Comparison of ENCODE assay signal across 1 cellular context in the genomic region with DNA sequence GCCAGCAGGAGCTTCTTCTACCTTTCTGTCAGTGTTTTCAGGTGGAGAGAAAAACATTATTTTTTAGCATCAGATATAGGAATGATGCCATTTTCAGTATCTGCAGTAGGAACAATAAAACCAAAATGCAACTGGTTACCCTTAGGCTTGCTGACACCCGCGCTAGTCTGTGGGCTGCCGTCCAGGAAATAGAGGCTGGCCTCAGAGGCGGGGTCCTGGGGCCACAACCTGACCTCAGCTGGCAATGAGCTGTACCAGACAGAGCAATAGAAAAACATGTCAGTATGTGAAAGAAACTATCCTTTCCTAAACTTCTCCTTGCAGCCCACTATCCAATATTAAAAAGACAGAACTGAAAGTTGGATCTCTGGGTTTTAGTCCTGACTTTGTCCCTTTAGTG.
TF ChIP-seq lines count a peak whose summit lies in the region.

No MANE protein-coding gene starts in this region.

TF ChIP-seq in WTC11, 78 proteins besides CTCF, POLR2A, EP300 and RAD21 (continued from another document):
- TF ChIP-seq, protein P1, sequence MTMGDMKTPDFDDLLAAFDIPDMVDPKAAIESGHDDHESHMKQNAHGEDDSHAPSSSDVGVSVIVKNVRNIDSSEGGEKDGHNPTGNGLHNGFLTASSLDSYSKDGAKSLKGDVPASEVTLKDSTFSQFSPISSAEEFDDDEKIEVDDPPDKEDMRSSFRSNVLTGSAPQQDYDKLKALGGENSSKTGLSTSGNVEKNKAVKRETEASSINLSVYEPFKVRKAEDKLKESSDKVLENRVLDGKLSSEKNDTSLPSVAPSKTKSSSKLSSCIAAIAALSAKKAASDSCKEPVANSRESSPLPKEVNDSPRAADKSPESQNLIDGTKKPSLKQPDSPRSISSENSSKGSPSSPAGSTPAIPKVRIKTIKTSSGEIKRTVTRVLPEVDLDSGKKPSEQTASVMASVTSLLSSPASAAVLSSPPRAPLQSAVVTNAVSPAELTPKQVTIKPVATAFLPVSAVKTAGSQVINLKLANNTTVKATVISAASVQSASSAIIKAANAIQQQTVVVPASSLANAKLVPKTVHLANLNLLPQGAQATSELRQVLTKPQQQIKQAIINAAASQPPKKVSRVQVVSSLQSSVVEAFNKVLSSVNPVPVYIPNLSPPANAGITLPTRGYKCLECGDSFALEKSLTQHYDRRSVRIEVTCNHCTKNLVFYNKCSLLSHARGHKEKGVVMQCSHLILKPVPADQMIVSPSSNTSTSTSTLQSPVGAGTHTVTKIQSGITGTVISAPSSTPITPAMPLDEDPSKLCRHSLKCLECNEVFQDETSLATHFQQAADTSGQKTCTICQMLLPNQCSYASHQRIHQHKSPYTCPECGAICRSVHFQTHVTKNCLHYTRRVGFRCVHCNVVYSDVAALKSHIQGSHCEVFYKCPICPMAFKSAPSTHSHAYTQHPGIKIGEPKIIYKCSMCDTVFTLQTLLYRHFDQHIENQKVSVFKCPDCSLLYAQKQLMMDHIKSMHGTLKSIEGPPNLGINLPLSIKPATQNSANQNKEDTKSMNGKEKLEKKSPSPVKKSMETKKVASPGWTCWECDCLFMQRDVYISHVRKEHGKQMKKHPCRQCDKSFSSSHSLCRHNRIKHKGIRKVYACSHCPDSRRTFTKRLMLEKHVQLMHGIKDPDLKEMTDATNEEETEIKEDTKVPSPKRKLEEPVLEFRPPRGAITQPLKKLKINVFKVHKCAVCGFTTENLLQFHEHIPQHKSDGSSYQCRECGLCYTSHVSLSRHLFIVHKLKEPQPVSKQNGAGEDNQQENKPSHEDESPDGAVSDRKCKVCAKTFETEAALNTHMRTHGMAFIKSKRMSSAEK (CRISPR knock-in tag; IDR thresholded peaks at IDR 0.05; ENCODE audit: borderline replicate concordance), result no peak
- no peak for TF ChIP-seq CBFB (CRISPR knock-in tag; IDR thresholded peaks at IDR 0.05; ENCODE audit: low read depth)
- no peak for TF ChIP-seq SOX15 (CRISPR knock-in tag; IDR thresholded peaks at IDR 0.05)
- no peak for TF ChIP-seq ZNF121 (CRISPR knock-in tag; IDR thresholded peaks at IDR 0.05)
- TF ChIP-seq NFATC4 (CRISPR knock-in tag; IDR thresholded peaks at IDR 0.05), result no peak
